In genomic region chrY:12808046-12808445, GRCh38 we compare ENCODE assay signal across 20 cellular contexts.
"Had no signal": no experiment of that assay in that cellular context is flagged by ENCODE, and none has a peak within 500 bp of the region (broad histone marks: within the 10 kb centered on the region; RNA-seq: fewer than 3 reads in every experiment).

No MANE protein-coding gene starts in this region.

- H3K27me3 ChIP-seq: spleen had no signal

- H3K4me1 ChIP-seq: spleen had no signal

- H3K27ac ChIP-seq: spleen had no signal

- FAIRE-seq: endothelial cell of umbilical vein, TTC549 had no signal

- H3K27me3 Mint-ChIP-seq: activated CD4-positive, alpha-beta memory T cell treated with anti-CD3 and anti-CD28 coated beads, Interleukin-2, amount 10 ng/mL, durations not matched to agents 7 days and 5 days; activated CD4-positive, alpha-beta T cell treated with anti-CD3 and anti-CD28 coated beads for 36 hours; dendritic cell treated with granulocyte-macrophage colony-stimulating factor and Interleukin-4, amounts not matched to agents 40 ng/mL and 50 ng/mL, for 4 days; stimulated activated naive B cell treated with anti-CD40 and anti-IgM and Interleukin-4, amounts not matched to agents 10 μg/mL and 1 μg/mL and 100 μg/mL, for 72 hours had no signal

- DNase-seq: activated CD4-positive, alpha-beta memory T cell treated with anti-CD3 and anti-CD28 coated beads, Interleukin-2, amount 10 ng/mL, durations not matched to agents 7 days and 5 days; activated CD4-positive, alpha-beta T cell treated with anti-CD3 and anti-CD28 coated beads for 36 hours; activated naive CD4-positive, alpha-beta T cell treated with anti-CD3 and anti-CD28 coated beads for 36 hours; activated T-cell treated with anti-CD3 and anti-CD28 coated beads, Interleukin-2, amount 50 U/mL, for 4 hours; aorta; effector memory CD4-positive, alpha-beta T cell; glutamatergic neuron; hippocampal formation; islet precursor cell; left colon; midbrain; spleen; stimulated activated CD4-positive, alpha-beta T cell treated with anti-CD3 and anti-CD28 coated beads, Interleukin-4, amount 100 ng/mL, for 4 hours; stimulated activated naive B cell treated with anti-CD40 and anti-IgM and Interleukin-4, amounts not matched to agents 10 μg/mL and 1 μg/mL and 100 μg/mL, for 72 hours had no signal

- H3K4me3 ChIP-seq: lung, spleen had no signal

- ATAC-seq: activated CD4-positive, alpha-beta T cell treated with anti-CD3 and anti-CD28 coated beads for 36 hours; activated T-cell treated with anti-CD3 and anti-CD28 coated beads, Interleukin-2, amount 50 U/mL, for 4 hours; left colon; stimulated activated naive B cell treated with anti-CD40 and anti-IgM and Interleukin-4, amounts not matched to agents 10 μg/mL and 1 μg/mL and 100 μg/mL, for 72 hours had no signal

- H3K4me1 Mint-ChIP-seq: activated CD4-positive, alpha-beta memory T cell treated with anti-CD3 and anti-CD28 coated beads, Interleukin-2, amount 10 ng/mL, durations not matched to agents 7 days and 5 days; nephron; stimulated activated naive B cell treated with anti-CD40 and anti-IgM and Interleukin-4, amounts not matched to agents 10 μg/mL and 1 μg/mL and 100 μg/mL, for 72 hours had no signal

- H3K9me3 ChIP-seq: spleen had no signal

- H3K4me3 Mint-ChIP-seq: activated CD4-positive, alpha-beta memory T cell treated with anti-CD3 and anti-CD28 coated beads, Interleukin-2, amount 10 ng/mL, durations not matched to agents 7 days and 5 days; activated CD4-positive, alpha-beta T cell treated with anti-CD3 and anti-CD28 coated beads for 36 hours; activated naive CD4-positive, alpha-beta T cell treated with anti-CD3 and anti-CD28 coated beads for 36 hours; activated T-cell treated with anti-CD3 and anti-CD28 coated beads, Interleukin-2, amount 50 U/mL, for 4 hours; dendritic cell treated with granulocyte-macrophage colony-stimulating factor and Interleukin-4, amounts not matched to agents 40 ng/mL and 50 ng/mL, for 4 days; nephron; stimulated activated naive B cell treated with anti-CD40 and anti-IgM and Interleukin-4, amounts not matched to agents 10 μg/mL and 1 μg/mL and 100 μg/mL, for 72 hours; T-helper 2 cell treated with Interferon-gamma antibody and Interleukin-4, amounts not matched to agents 5 μg/mL and 100 μg/mL, for 36 hours had no signal

- H3K27ac Mint-ChIP-seq: activated CD4-positive, alpha-beta memory T cell treated with anti-CD3 and anti-CD28 coated beads, Interleukin-2, amount 10 ng/mL, durations not matched to agents 7 days and 5 days; activated CD4-positive, alpha-beta T cell treated with anti-CD3 and anti-CD28 coated beads for 36 hours; activated naive CD4-positive, alpha-beta T cell treated with anti-CD3 and anti-CD28 coated beads for 36 hours; dendritic cell treated with granulocyte-macrophage colony-stimulating factor and Interleukin-4, amounts not matched to agents 40 ng/mL and 50 ng/mL, for 4 days; nephron; stimulated activated naive B cell treated with anti-CD40 and anti-IgM and Interleukin-4, amounts not matched to agents 10 μg/mL and 1 μg/mL and 100 μg/mL, for 72 hours; T-helper 2 cell treated with Interferon-gamma antibody and Interleukin-4, amounts not matched to agents 5 μg/mL and 100 μg/mL, for 36 hours had no signal

- H3K9me3 Mint-ChIP-seq: activated CD4-positive, alpha-beta memory T cell treated with anti-CD3 and anti-CD28 coated beads, Interleukin-2, amount 10 ng/mL, durations not matched to agents 7 days and 5 days; activated naive CD4-positive, alpha-beta T cell treated with anti-CD3 and anti-CD28 coated beads for 36 hours; activated T-cell treated with anti-CD3 and anti-CD28 coated beads, Interleukin-2, amount 50 U/mL, for 4 hours; dendritic cell treated with granulocyte-macrophage colony-stimulating factor and Interleukin-4, amounts not matched to agents 40 ng/mL and 50 ng/mL, for 4 days; nephron; stimulated activated naive B cell treated with anti-CD40 and anti-IgM and Interleukin-4, amounts not matched to agents 10 μg/mL and 1 μg/mL and 100 μg/mL, for 72 hours; T-helper 2 cell treated with Interferon-gamma antibody and Interleukin-4, amounts not matched to agents 5 μg/mL and 100 μg/mL, for 36 hours had no signal
